Comparison of ENCODE assay signal across 9 cellular contexts in the genomic region with DNA sequence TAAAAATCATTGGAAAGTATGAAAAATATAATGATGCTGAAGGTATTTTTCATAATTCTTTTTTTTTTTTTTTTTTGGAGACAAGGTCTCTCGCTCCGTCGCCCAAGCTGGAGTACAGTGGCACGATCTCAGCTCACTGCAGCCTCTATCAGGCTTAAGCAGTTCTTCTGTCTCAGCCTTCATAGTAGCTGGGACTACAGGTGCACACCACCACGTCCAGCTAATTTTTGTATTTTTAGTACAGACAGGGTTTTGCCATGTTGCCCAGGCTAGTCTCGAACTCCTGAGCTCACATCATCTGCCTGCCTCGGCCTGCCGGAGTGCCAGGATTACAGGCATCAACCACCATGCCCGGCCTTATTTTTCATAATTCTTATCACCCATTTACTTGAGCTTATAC. TPM values are rescaled to one million over a fixed set of nuclear protein-coding genes. Genes with fewer than 3 reads are reported as not detected.
A peak's percentile ranks its signal among the peaks of the same experiment; 100 is the strongest.
DNase-seq lines count a peak whose midpoint lies in the region; ATAC-seq and TF ChIP-seq lines count a peak whose summit lies in the region.
"Had no signal": no experiment of that assay in that cellular context is flagged by ENCODE, and none has a peak within 500 bp of the region (broad histone marks: within the 10 kb centered on the region; RNA-seq: fewer than 3 reads in every experiment).

No MANE protein-coding gene starts in this region.

- peaks cover 38% of the 10 kb centered on the region for H3K36me3 Mint-ChIP-seq in T-helper 2 cell treated with Interferon-gamma antibody and Interleukin-4, amounts not matched to agents 5 μg/mL and 100 μg/mL, for 36 hours (ENCODE audit: low read depth)
- peaks cover 69% of the 10 kb centered on the region for H3K36me3 Mint-ChIP-seq in activated B cell treated with CpG ODN at 0.5 μM for 24 hours (ENCODE audit: low read depth)
- peaks cover 0 to 12% (median 3%) of the 10 kb centered on the region in 3 donors for H3K36me3 Mint-ChIP-seq in immature natural killer cell

- POLR2A ChIA-PET in activated B cell treated with CpG ODN at 0.5 μM for 24 hours (lab: Charles Lee): interaction anchor here (0.7 to 17.6 kb wide), 13 partner anchors 2 to 346 kb away, joined by 3 to 625 read pairs (median 32); a partner anchor contains a TSS

- H3K27me3 Mint-ChIP-seq in T-helper 2 cell treated with Interferon-gamma antibody and Interleukin-4, amounts not matched to agents 5 μg/mL and 100 μg/mL, for 36 hours (ENCODE audit: low read depth): no peaks in the 10 kb centered on the region
- H3K27me3 Mint-ChIP-seq in activated B cell treated with CpG ODN at 0.5 μM for 24 hours (no peaks in the 10 kb centered on the region), immature natural killer cell (ENCODE audit: low read depth in 3 of 3) (peaks cover 3 to 22% (median 15%) of the 10 kb centered on the region in 3 donors)
- H3K27me3 Mint-ChIP-seq in stimulated activated naive CD8-positive, alpha-beta T cell treated with anti-CD3 and anti-CD28 coated beads, Interleukin-15, amount 100 ng/mL, for 72 hours: no peaks in the 10 kb centered on the region

- H3K9me3 Mint-ChIP-seq in T-helper 2 cell treated with Interferon-gamma antibody and Interleukin-4, amounts not matched to agents 5 μg/mL and 100 μg/mL, for 36 hours: no peaks in the 10 kb centered on the region
- H3K9me3 Mint-ChIP-seq in activated B cell treated with CpG ODN at 0.5 μM for 24 hours (no peaks in the 10 kb centered on the region), immature natural killer cell (no peaks in the 10 kb centered on the region)
- no peaks in the 10 kb centered on the region for H3K9me3 Mint-ChIP-seq in stimulated activated naive CD8-positive, alpha-beta T cell treated with anti-CD3 and anti-CD28 coated beads, Interleukin-15, amount 100 ng/mL, for 72 hours

- H3K27ac Mint-ChIP-seq in T-helper 2 cell treated with Interferon-gamma antibody and Interleukin-4, amounts not matched to agents 5 μg/mL and 100 μg/mL, for 36 hours: peak overlapping the region; percentile 98
- H3K27ac Mint-ChIP-seq in activated B cell treated with CpG ODN at 0.5 μM for 24 hours: peak overlapping the region; percentile 96
- peak overlapping the region; percentile 97 to 100 (median 99) for H3K27ac Mint-ChIP-seq in immature natural killer cell
- H3K27ac Mint-ChIP-seq in stimulated activated naive CD8-positive, alpha-beta T cell treated with anti-CD3 and anti-CD28 coated beads, Interleukin-15, amount 100 ng/mL, for 72 hours: peak overlapping the region; percentile 97 to 100

- DNase-seq in T-helper 2 cell treated with Interferon-gamma antibody and Interleukin-4, amounts not matched to agents 5 μg/mL and 100 μg/mL, for 36 hours (ENCODE audit: low spot score): no peak
- no peak for DNase-seq in T-helper 2 cell
- DNase-seq in activated B cell treated with CpG ODN at 0.5 μM for 24 hours: no peak
- DNase-seq in immature natural killer cell: no peak
- no peak for DNase-seq in stimulated activated naive CD8-positive, alpha-beta T cell treated with anti-CD3 and anti-CD28 coated beads, Interleukin-15, amount 100 ng/mL, for 72 hours
- no peak for DNase-seq in kidney glomerular epithelial cell (lab: John Stamatoyannopoulos, UW)
- no peak for DNase-seq in stimulated activated naive CD4-positive, alpha-beta T cell treated with Interleukin-2 at 50 U/mL for 16 hours (lab: John Stamatoyannopoulos, UW)
- DNase-seq in activated CD4-positive, CD25-positive, alpha-beta regulatory T cell treated with anti-CD3 and anti-CD28 coated beads, Interleukin-2, amount 50 U/mL, for 72 hours: no peak
- DNase-seq: NCI-H1930 had no signal

- H3K4me1 Mint-ChIP-seq in T-helper 2 cell treated with Interferon-gamma antibody and Interleukin-4, amounts not matched to agents 5 μg/mL and 100 μg/mL, for 36 hours (ENCODE audit: low read depth): peaks cover 85% of the 10 kb centered on the region
- H3K4me1 Mint-ChIP-seq in activated B cell treated with CpG ODN at 0.5 μM for 24 hours (peaks cover 97% of the 10 kb centered on the region), immature natural killer cell (peaks cover 96% of the 10 kb centered on the region in 2 donors)
- peaks cover 85% of the 10 kb centered on the region for H3K4me1 Mint-ChIP-seq in stimulated activated naive CD8-positive, alpha-beta T cell treated with anti-CD3 and anti-CD28 coated beads, Interleukin-15, amount 100 ng/mL, for 72 hours

- no peak for ATAC-seq in activated B cell treated with CpG ODN at 0.5 μM for 24 hours (ENCODE audit: low read depth)
- no peak for ATAC-seq in stimulated activated naive CD8-positive, alpha-beta T cell treated with anti-CD3 and anti-CD28 coated beads, Interleukin-15, amount 100 ng/mL, for 72 hours

- peak overlapping the region; percentile 84 for H3K4me3 Mint-ChIP-seq in T-helper 2 cell treated with Interferon-gamma antibody and Interleukin-4, amounts not matched to agents 5 μg/mL and 100 μg/mL, for 36 hours
- H3K4me3 Mint-ChIP-seq in activated B cell treated with CpG ODN at 0.5 μM for 24 hours: peak overlapping the region; percentile 74
- peak overlapping the region; percentile 58 to 87 (median 79) for H3K4me3 Mint-ChIP-seq in immature natural killer cell
- H3K4me3 Mint-ChIP-seq in stimulated activated naive CD8-positive, alpha-beta T cell treated with anti-CD3 and anti-CD28 coated beads, Interleukin-15, amount 100 ng/mL, for 72 hours: peak overlapping the region; percentile 81 to 99

- CTCF ChIA-PET in activated B cell treated with CpG ODN at 0.5 μM for 24 hours (lab: Charles Lee): interaction anchor here (0.6 to 5.3 kb wide), 9 partner anchors 11 to 145 kb away, joined by 3 to 39 read pairs (median 15); a partner anchor contains a TSS

- intact Hi-C loops in activated B cell treated with CpG ODN at 0.5 μM for 24 hours (cut with micrococcal nuclease): loop anchor here (1.0 kb wide), 1 partner anchor 8 kb away; no protein-coding TSS in a partner anchor

- TF ChIP-seq CTCF in activated B cell treated with CpG ODN at 0.5 μM for 24 hours (IDR thresholded peaks at IDR 0.05): no peak

RNA-seq across cellular contexts. Expression of a gene that starts 13.3 kb away (rescaled TPM):
- total RNA-seq in activated B cell treated with CpG ODN at 0.5 μM for 24 hours: 202 and 220 TPM in 2 replicates
- polyA plus RNA-seq in immature natural killer cell: 100 to 1,000 TPM; 166 to 280 (median 170) TPM
